Comparison of ENCODE assay signal across 8 cellular contexts in genomic region chr6:133938533-133938932, GRCh38. TPM values are rescaled to one million over a fixed set of nuclear protein-coding genes. Genes with fewer than 3 reads are reported as not detected.
"Had no signal": no experiment of that assay in that cellular context is flagged by ENCODE, and none has a peak within 500 bp of the region (broad histone marks: within the 10 kb centered on the region; RNA-seq: fewer than 3 reads in every experiment).

No MANE protein-coding gene starts in this region.

- H3K27ac Mint-ChIP-seq: H9, HFFc6, IgD-negative memory B cell had no signal

- H3K9ac ChIP-seq: GM23248 had no signal

- H2AFZ ChIP-seq: GM23248 had no signal

- ATAC-seq: HepG2 had no signal

- H3K4me3 ChIP-seq: GM23248 had no signal

- DNase-seq: GM23248, H9, HCEC 1CT, HFFc6 had no signal

- H3K4me3 Mint-ChIP-seq: H9, HFFc6, IgD-negative memory B cell had no signal

- H3K27ac ChIP-seq: GM23248, HL-60 had no signal

- H3K4me1 Mint-ChIP-seq: H9, IgD-negative memory B cell had no signal

RNA-seq across cellular contexts. Expression of gene TCF21, which starts 49.6 kb away (rescaled TPM):
- total RNA-seq: H9, HepG2, HFFc6, HT1080 had no signal
